In the genomic region with DNA sequence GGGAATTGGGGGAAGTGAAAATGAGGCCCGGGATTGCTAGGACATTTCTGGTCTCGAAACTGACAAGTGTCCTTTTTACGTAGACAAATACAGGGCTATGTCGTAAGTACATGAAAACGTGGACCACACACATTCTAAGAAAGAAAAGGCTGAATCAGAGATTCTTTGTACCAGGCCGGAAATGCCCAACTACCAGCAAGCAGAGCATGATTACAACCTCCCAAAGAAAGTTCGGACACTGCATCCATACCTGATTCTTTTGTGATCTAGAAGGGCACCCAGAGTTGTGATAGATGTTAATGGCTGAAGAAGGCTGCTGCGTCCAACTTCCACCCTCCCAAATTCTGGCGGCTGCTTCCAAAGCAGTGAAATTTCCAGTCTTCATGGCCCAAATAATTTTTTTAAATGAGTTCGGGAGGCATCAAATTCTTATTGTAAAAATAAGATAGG, we compare ENCODE assay signal across 8 cellular contexts. TPM values are rescaled to one million over a fixed set of nuclear protein-coding genes. Genes with fewer than 3 reads are reported as not detected.
DNase-seq lines count a peak whose midpoint lies in the region; ATAC-seq and TF ChIP-seq lines count a peak whose summit lies in the region.

No MANE protein-coding gene starts in this region.

- H3K9me2 ChIP-seq in MM.1S (replicated peaks; ENCODE audit: insufficient read depth, low read length): no peaks in the 10 kb centered on the region

- peaks cover 24% of the 10 kb centered on the region for H3K79me2 ChIP-seq in MM.1S (ENCODE audit: low read length)

- H3K27me3 ChIP-seq in BLaER1: peaks cover 42% of the 10 kb centered on the region
- no peaks in the 10 kb centered on the region for H3K27me3 ChIP-seq in MM.1S (replicated peaks; ENCODE audit: insufficient read depth, low read length)
- H3K27me3 ChIP-seq in mononuclear cell (ENCODE audit: insufficient read depth, low read length): peaks cover 38% of the 10 kb centered on the region

- H3K9ac ChIP-seq in BLaER1 (no peak overlapping the region), MM.1S (ENCODE audit: low read length) (peak overlapping the region; percentile 92)

- TF ChIP-seq CTCF in MM.1S (IDR thresholded peaks at IDR 0.05; ENCODE audit: low read length): no peak
- no peak for TF ChIP-seq CTCF in coronary artery (IDR thresholded peaks at IDR 0.05)

- H3K4me2 ChIP-seq in BLaER1 (peak overlapping the region; percentile 98; the same call in 1 of the 2 replicates), MM.1S (ENCODE audit: low read depth, low read length) (peak overlapping the region; percentile 63)

- H3K4me1 ChIP-seq in BLaER1 (no peaks in the 10 kb centered on the region), MM.1S (ENCODE audit: low read length) (peaks cover 8% of the 10 kb centered on the region), mononuclear cell (ENCODE audit: insufficient read depth, low read length) (peaks cover 13% of the 10 kb centered on the region)

- H3K9me3 ChIP-seq in BLaER1: no peaks in the 10 kb centered on the region
- no peaks in the 10 kb centered on the region for H3K9me3 ChIP-seq in MM.1S (replicated peaks; ENCODE audit: insufficient read depth, low read length)
- no peaks in the 10 kb centered on the region for H3K9me3 ChIP-seq in mononuclear cell (ENCODE audit: low read depth, low read length)

- H3K4me3 ChIP-seq in BLaER1 (peak overlapping the region; percentile 79; the same call in 1 of the 2 replicates), MM.1S (ENCODE audit: low read length) (peak overlapping the region; percentile 88), coronary artery (peak overlapping the region; percentile 91), mononuclear cell (ENCODE audit: low read length) (peak overlapping the region; percentile 56)

- peak; percentile 58 for DNase-seq in MM.1S
- no peak for DNase-seq in coronary artery (ENCODE audit: low spot score)
- DNase-seq in NCI-H510A treated with DMSO at 0.1 percent for 48 hours (lab: John Stamatoyannopoulos, UW): no peak
- no peak for DNase-seq in G401 (ENCODE audit: low spot score)
- no peak for DNase-seq in superior temporal gyrus (ENCODE audit: extremely low spot score)

- no peak for ATAC-seq in GM21737 (IDR thresholded peaks at IDR 0.05; ENCODE audit: unreplicated experiment)

- H3K36me3 ChIP-seq in BLaER1 (no peaks in the 10 kb centered on the region), MM.1S (replicated peaks; ENCODE audit: insufficient read depth, low read length) (no peaks in the 10 kb centered on the region)

- H4K20me1 ChIP-seq in BLaER1: 0 out of 2 replicates have a peak, but pooled peaks cover 8% of the 10 kb centered on the region
- H4K20me1 ChIP-seq in MM.1S (ENCODE audit: insufficient read depth, low read length): no peaks in the 10 kb centered on the region

- peaks cover 17% of the 10 kb centered on the region for H3F3A ChIP-seq in MM.1S (ENCODE audit: insufficient read depth, low read length)

- H2AFZ ChIP-seq in MM.1S (ENCODE audit: low read length): peak overlapping the region; percentile 91

- in situ Hi-C loops in G401 (cut with HindIII; ENCODE audit: low sequenced_read_pairs): no loop called here

- H3K27ac ChIP-seq in BLaER1: no peak overlapping the region
- peak overlapping the region; percentile 71; the same call in 1 of the 2 replicates for H3K27ac ChIP-seq in MM.1S (ENCODE audit: low read length)
- H3K27ac ChIP-seq in coronary artery: peak overlapping the region; percentile 92 to 97

RNA-seq across cellular contexts. Expression of a gene that starts 1.7 kb away (rescaled TPM):
- total RNA-seq in mononuclear cell: 76.3 TPM
- total RNA-seq in G401 (2014; rRNA removed; shearing (Covaris generic)): 8.3 and 13.7 TPM in 2 replicates
